Comparison of ENCODE assay signal across 40 cellular contexts in genomic region chr18:35926884-35927283, GRCh38.
"Had no signal": no experiment of that assay in that cellular context is flagged by ENCODE, and none has a peak within 500 bp of the region (broad histone marks: within the 10 kb centered on the region; RNA-seq: fewer than 3 reads in every experiment).

No MANE protein-coding gene starts in this region.

- H3K27ac Mint-ChIP-seq: activated B cell treated with CpG ODN at 0.5 μM for 24 hours; activated CD4-positive, alpha-beta memory T cell treated with anti-CD3 and anti-CD28 coated beads for 36 hours; activated CD4-positive, alpha-beta T cell treated with anti-CD3 and anti-CD28 coated beads, Interleukin-2, amount 10 ng/mL, durations not matched to agents 24 days and 14 days; activated CD8-positive, alpha-beta T cell treated with anti-CD3 and anti-CD28 coated beads for 36 hours; activated naive CD4-positive, alpha-beta T cell treated with anti-CD3 and anti-CD28 coated beads for 36 hours; activated naive CD4-positive, alpha-beta T cell treated with anti-CD3 and anti-CD28 coated beads, Interleukin-2, amount 50 U/mL, for 72 hours; activated naive CD8-positive, alpha-beta T cell treated with anti-CD3 and anti-CD28 coated beads for 36 hours; activated T-cell treated with anti-CD3 and anti-CD28 coated beads, Interleukin-2, amount 50 U/mL, for 72 hours; activated T-helper 1 cell treated with anti-CD3 and anti-CD28 coated beads, Interleukin-12 subunit alpha, Interleukin-12 subunit beta, Interleukin-2, Interleukin-4 antibody, amounts not matched to agents 30 ng/mL and 10 ng/mL and 1 ng/mL, durations not matched to agents 14 hours and 24 hours and 36 hours; activated T-helper 17 cell treated with anti-CD3 and anti-CD28 coated beads, Interleukin-2, amount 50 U/mL, for 72 hours; T-cell; T-helper 1 cell treated with Interleukin-12 subunit alpha and Interleukin-12 subunit beta and Interleukin-4 antibody, amounts not matched to agents 30 μg/mL and 1 μg/mL, for 36 hours; T-helper 2 cell treated with Interferon-gamma antibody and Interleukin-4, amounts not matched to agents 5 μg/mL and 100 μg/mL, for 36 hours had no signal

- H3K4me1 Mint-ChIP-seq: activated B cell treated with CpG ODN at 0.5 μM for 24 hours; activated CD4-positive, alpha-beta T cell treated with anti-CD3 and anti-CD28 coated beads, Interleukin-2, amount 10 ng/mL, durations not matched to agents 24 days and 14 days; activated naive CD8-positive, alpha-beta T cell treated with anti-CD3 and anti-CD28 coated beads for 36 hours; activated T-helper 17 cell treated with anti-CD3 and anti-CD28 coated beads, Interleukin-2, amount 50 U/mL, for 72 hours; central memory CD8-positive, alpha-beta T cell; T-cell had no signal

- ATAC-seq: activated CD8-positive, alpha-beta T cell treated with anti-CD3 and anti-CD28 coated beads for 36 hours; activated naive CD4-positive, alpha-beta T cell treated with anti-CD3 and anti-CD28 coated beads, Interleukin-2, amount 50 U/mL, for 72 hours; activated T-cell treated with anti-CD3 and anti-CD28 coated beads, Interleukin-2, amount 50 U/mL, for 4 hours; activated T-cell treated with anti-CD3 and anti-CD28 coated beads, Interleukin-2, amount 50 U/mL, for 72 hours; activated T-helper 17 cell treated with anti-CD3 and anti-CD28 coated beads, Interleukin-2, amount 50 U/mL, for 72 hours; body of pancreas; T-cell had no signal

- H3K36me3 ChIP-seq: adrenal gland, brain microvascular endothelial cell, breast epithelium, cardiac muscle cell had no signal

- DNase-seq: activated B cell treated with CpG ODN at 0.5 μM for 24 hours; activated CD4-positive, alpha-beta memory T cell treated with anti-CD3 and anti-CD28 coated beads for 36 hours; activated CD4-positive, alpha-beta T cell treated with anti-CD3 and anti-CD28 coated beads for 4 hours; activated CD4-positive, alpha-beta T cell treated with anti-CD3 and anti-CD28 coated beads, Interleukin-2, amount 10 ng/mL, durations not matched to agents 24 days and 14 days; activated CD4-positive, alpha-beta T cell treated with anti-CD3 and anti-CD28 coated beads, Interleukin-2, amount 50 U/mL, for 1 hour; activated CD4-positive, alpha-beta T cell treated with anti-CD3 and anti-CD28 coated beads, Interleukin-2, amount 50 U/mL, for 4 hours; activated CD4-positive, CD25-positive, alpha-beta regulatory T cell treated with anti-CD3 and anti-CD28 coated beads, Interleukin-2, amount 50 U/mL, for 72 hours; activated CD8-positive, alpha-beta memory T cell treated with anti-CD3 and anti-CD28 coated beads, Interleukin-2, amount 50 U/mL, for 4 hours; activated CD8-positive, alpha-beta T cell treated with anti-CD3 and anti-CD28 coated beads for 36 hours; activated effector memory CD4-positive, alpha-beta T cell treated with anti-CD3 and anti-CD28 coated beads, Interleukin-2, amount 50 U/mL, for 16 hours; activated gamma-delta T cell treated with Interleukin-2 at 50 U/mL for 16 hours; activated naive CD4-positive, alpha-beta T cell; activated naive CD4-positive, alpha-beta T cell treated with anti-CD3 and anti-CD28 coated beads for 36 hours; activated naive CD4-positive, alpha-beta T cell treated with anti-CD3 and anti-CD28 coated beads, Interleukin-2, amount 50 U/mL, for 16 hours; activated naive CD8-positive, alpha-beta T cell treated with anti-CD3 and anti-CD28 coated beads for 36 hours; activated T-cell treated with anti-CD3 and anti-CD28 coated beads for 4 hours; activated T-cell treated with anti-CD3 and anti-CD28 coated beads, Interleukin-2, amount 50 U/mL, for 1 hour; activated T-cell treated with anti-CD3 and anti-CD28 coated beads, Interleukin-2, amount 50 U/mL, for 4 hours; activated T-cell treated with anti-CD3 and anti-CD28 coated beads, Interleukin-2, amount 50 U/mL, for 72 hours; adrenal gland; amniotic stem cell; aorta; body of pancreas; brain microvascular endothelial cell; caudate nucleus; cerebellar nuclear complex; T-cell; T-helper 2 cell; T-helper 9 cell had no signal

- H3K4me3 ChIP-seq: adrenal gland, body of pancreas, breast epithelium, cardiac muscle cell had no signal

- H3K9me3 ChIP-seq: body of pancreas had no signal

- H3K27me3 ChIP-seq: body of pancreas, brain microvascular endothelial cell, breast epithelium, cardiac muscle cell had no signal

- H3K4me1 ChIP-seq: adrenal gland, body of pancreas, breast epithelium had no signal

- FAIRE-seq: astrocyte, TTC549 had no signal

- H3K4me3 Mint-ChIP-seq: activated B cell treated with CpG ODN at 0.5 μM for 24 hours; activated CD4-positive, alpha-beta memory T cell treated with anti-CD3 and anti-CD28 coated beads for 36 hours; activated CD4-positive, alpha-beta T cell treated with anti-CD3 and anti-CD28 coated beads, Interleukin-2, amount 10 ng/mL, durations not matched to agents 24 days and 14 days; activated CD8-positive, alpha-beta T cell treated with anti-CD3 and anti-CD28 coated beads for 36 hours; activated naive CD4-positive, alpha-beta T cell treated with anti-CD3 and anti-CD28 coated beads for 36 hours; activated naive CD8-positive, alpha-beta T cell treated with anti-CD3 and anti-CD28 coated beads for 36 hours; activated T-cell treated with anti-CD3 and anti-CD28 coated beads, Interleukin-2, amount 50 U/mL, for 4 hours; activated T-cell treated with anti-CD3 and anti-CD28 coated beads, Interleukin-2, amount 50 U/mL, for 72 hours; activated T-helper 1 cell treated with anti-CD3 and anti-CD28 coated beads, Interleukin-12 subunit alpha, Interleukin-12 subunit beta, Interleukin-2, Interleukin-4 antibody, amounts not matched to agents 30 ng/mL and 10 ng/mL and 1 ng/mL, durations not matched to agents 14 hours and 24 hours and 36 hours; activated T-helper 17 cell treated with anti-CD3 and anti-CD28 coated beads, Interleukin-2, amount 50 U/mL, for 72 hours; central memory CD8-positive, alpha-beta T cell; T-cell; T-helper 1 cell treated with Interleukin-12 subunit alpha and Interleukin-12 subunit beta and Interleukin-4 antibody, amounts not matched to agents 30 μg/mL and 1 μg/mL, for 36 hours; T-helper 2 cell treated with Interferon-gamma antibody and Interleukin-4, amounts not matched to agents 5 μg/mL and 100 μg/mL, for 36 hours had no signal

- H3K9me3 Mint-ChIP-seq: activated CD4-positive, alpha-beta T cell treated with anti-CD3 and anti-CD28 coated beads, Interleukin-2, amount 10 ng/mL, durations not matched to agents 24 days and 14 days; central memory CD8-positive, alpha-beta T cell; T-helper 1 cell treated with Interleukin-12 subunit alpha and Interleukin-12 subunit beta and Interleukin-4 antibody, amounts not matched to agents 30 μg/mL and 1 μg/mL, for 36 hours; T-helper 2 cell treated with Interferon-gamma antibody and Interleukin-4, amounts not matched to agents 5 μg/mL and 100 μg/mL, for 36 hours had no signal

- H3K36me3 Mint-ChIP-seq: activated naive CD8-positive, alpha-beta T cell treated with anti-CD3 and anti-CD28 coated beads for 36 hours; T-cell had no signal

- H3K27ac ChIP-seq: adrenal gland, body of pancreas, brain microvascular endothelial cell, breast epithelium, cardiac muscle cell, VCaP had no signal
